ENCODE assay signal across 17 cellular contexts in the genomic region with DNA sequence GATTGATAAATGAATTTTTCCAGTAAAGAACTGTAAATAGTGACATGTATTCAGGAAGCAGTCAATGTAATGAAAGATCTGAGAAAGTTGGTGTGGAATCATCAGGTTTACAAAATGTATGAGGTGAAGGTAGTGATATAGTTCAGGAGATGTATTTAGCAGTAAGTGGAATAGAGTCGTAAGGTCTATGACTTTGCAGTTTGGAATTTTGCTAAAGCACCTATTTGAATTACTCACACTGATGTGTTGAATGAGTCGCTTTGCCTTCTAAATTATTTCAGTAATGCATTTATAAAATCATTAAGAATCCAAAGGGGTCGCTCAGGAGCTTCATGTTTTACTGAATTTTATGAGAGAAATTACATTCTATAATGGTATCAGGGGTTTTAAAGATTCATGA.
DNase-seq lines count a peak whose midpoint lies in the region; FAIRE-seq and TF ChIP-seq lines count a peak whose summit lies in the region.
"Had no signal": no experiment of that assay in that cellular context is flagged by ENCODE, and none has a peak within 500 bp of the region (broad histone marks: within the 10 kb centered on the region; RNA-seq: fewer than 3 reads in every experiment).

No MANE protein-coding gene starts in this region.

- no peak overlapping the region for H3K4me3 ChIP-seq in astrocyte of the spinal cord (ENCODE audit: low read depth, low read length)
- H3K4me3 ChIP-seq: A549; BLaER1 treated with 17β-estradiol and CSF1 and Interleukin-3, amounts not matched to agents 10 nM and 100 nM; K562; MG63 had no signal

- TF ChIP-seq CTCF in D721Med (IDR thresholded peaks at IDR 0.05; ENCODE audit: insufficient read depth, missing control alignments), result no peak
- TF ChIP-seq CTCF in astrocyte of the spinal cord (IDR thresholded peaks at IDR 0.05; ENCODE audit: low read depth, low read length), result no peak

- FAIRE-seq in D721Med (lab: Jason Lieb, UNC), result peak; percentile 70
- FAIRE-seq: A549, GM12892, H1, K562 had no signal

- in situ Hi-C loops in astrocyte of the spinal cord (cut with HindIII; ENCODE audit: low sequenced_read_pairs), result no loop called here

- DNase-seq in D721Med (ENCODE audit: insufficient read length, low spot score), result no peak
- DNase-seq in M059J (ENCODE audit: low read depth), result peak; percentile 2
- DNase-seq in astrocyte of the spinal cord (ENCODE audit: low read depth, low spot score), result peak; percentile 13
- DNase-seq in kidney glomerular epithelial cell (lab: John Stamatoyannopoulos, UW), result peak; percentile 36
- DNase-seq in NCI-H526 treated with DMSO at 0.1 percent for 48 hours (lab: John Stamatoyannopoulos, UW), result no peak
- DNase-seq in DMS 273 treated with DMSO at 0.1 percent for 48 hours (lab: John Stamatoyannopoulos, UW), result no peak
- no peak for DNase-seq in ecto neural progenitor cell (ENCODE audit: low spot score)
- DNase-seq: CD8-positive, alpha-beta memory T cell; MG63; NCI-H1092; NCI-H345; NCI-H526 had no signal

Comparison
In these comparisons a context has a peak if more than half of its experiments do, and no peak if none do; other contexts are left out.
1. DNase-seq: peak in M059J (single experiment), astrocyte of the spinal cord (single experiment) and kidney glomerular epithelial cell (single experiment); none in D721Med (single experiment), NCI-H526 treated with DMSO at 0.1 percent for 48 hours (single experiment), DMS 273 treated with DMSO at 0.1 percent for 48 hours (single experiment) and ecto neural progenitor cell (single experiment).